9 cellular contexts compared by ENCODE assay signal in the genomic region with DNA sequence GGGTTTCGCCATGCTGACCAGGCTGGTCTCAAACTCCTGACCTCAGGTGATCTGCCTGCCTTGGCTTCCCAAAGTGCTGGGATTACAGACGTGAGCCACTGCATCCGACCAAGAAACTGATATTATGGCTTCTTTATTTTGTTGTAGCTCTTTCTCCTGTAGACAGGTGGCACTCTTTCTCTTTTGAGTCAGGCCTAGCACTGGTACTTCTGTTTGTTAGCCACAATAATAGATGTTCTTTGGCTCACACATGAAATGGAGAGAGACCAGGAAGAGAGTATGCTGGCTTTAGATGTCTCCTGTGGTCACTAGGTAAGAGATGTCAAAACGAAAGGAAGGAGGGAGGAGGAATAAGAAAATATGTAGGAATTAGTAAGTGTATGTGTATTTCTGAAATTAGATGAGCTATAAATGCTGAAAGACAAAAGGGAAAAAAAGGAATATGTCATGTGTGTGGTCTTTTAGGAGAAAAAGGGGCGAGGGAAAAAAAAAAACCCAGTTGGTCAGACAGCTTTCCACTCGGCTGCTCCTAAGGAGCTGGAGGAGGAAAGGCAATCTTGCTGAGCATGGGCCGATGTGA.
DNase-seq lines count a peak whose midpoint lies in the region; ATAC-seq and TF ChIP-seq lines count a peak whose summit lies in the region.
"Had no signal": no experiment of that assay in that cellular context is flagged by ENCODE, and none has a peak within 500 bp of the region (broad histone marks: within the 10 kb centered on the region; RNA-seq: fewer than 3 reads in every experiment).

No MANE protein-coding gene starts in this region.

- H3K4me1 Mint-ChIP-seq in brain = peaks cover 20% of the 10 kb centered on the region

- H3K27ac Mint-ChIP-seq in brain = no peak overlapping the region
- H3K27ac Mint-ChIP-seq: stimulated activated naive CD8-positive, alpha-beta T cell treated with anti-CD3 and anti-CD28 coated beads, Interleukin-15, Interleukin-2, amounts not matched to agents 100 ng/mL and 50 ng/mL, for 24 hours had no signal

- H3K4me3 ChIP-seq in AG10803 (ENCODE audit: low read length) = no peak overlapping the region

- DNase-seq in AG10803 (ENCODE audit: low read depth) (peak; percentile 46), NCI-H69 (lab: John Stamatoyannopoulos, UW) (peak; percentile 68), left lobe of liver (ENCODE audit: low spot score) (peak; percentile 30), amniotic stem cell (lab: John Stamatoyannopoulos, UW) (no peak)
- no peak for DNase-seq in activated T-cell treated with anti-CD3 and anti-CD28 coated beads, Interleukin-2, amount 50 U/mL, for 1 hour

- peak; percentile 61 for ATAC-seq in GM19043 (IDR thresholded peaks at IDR 0.05; ENCODE audit: low read depth, unreplicated experiment)
- ATAC-seq in left lobe of liver = peak; percentile 82
- ATAC-seq in HG02852 (IDR thresholded peaks at IDR 0.05; ENCODE audit: unreplicated experiment) = no peak

- no peak overlapping the region for H3K4me3 Mint-ChIP-seq in brain
- H3K4me3 Mint-ChIP-seq: stimulated activated naive CD8-positive, alpha-beta T cell treated with anti-CD3 and anti-CD28 coated beads, Interleukin-15, Interleukin-2, amounts not matched to agents 100 ng/mL and 50 ng/mL, for 24 hours had no signal

- H3K27me3 Mint-ChIP-seq in brain = peaks cover 3% of the 10 kb centered on the region
- H3K27me3 Mint-ChIP-seq: stimulated activated naive CD8-positive, alpha-beta T cell treated with anti-CD3 and anti-CD28 coated beads, Interleukin-15, Interleukin-2, amounts not matched to agents 100 ng/mL and 50 ng/mL, for 24 hours had no signal

- H3K9me3 Mint-ChIP-seq in brain = peaks cover 0 to 4% (median 0%) of the 10 kb centered on the region in 5 experiments
- H3K9me3 Mint-ChIP-seq: stimulated activated naive CD8-positive, alpha-beta T cell treated with anti-CD3 and anti-CD28 coated beads, Interleukin-15, Interleukin-2, amounts not matched to agents 100 ng/mL and 50 ng/mL, for 24 hours had no signal

- H3K36me3 Mint-ChIP-seq in brain = peaks cover 37% of the 10 kb centered on the region

- peak; percentile 64 for TF ChIP-seq CTCF in AG10803 (conservative IDR thresholded peaks at IDR 0.05; ENCODE audit: low read length)
- peak; percentile 64 to 69 for TF ChIP-seq CTCF in brain (conservative IDR thresholded peaks at IDR 0.05)

Comparison
In these comparisons a context has a peak if more than half of its experiments do, and no peak if none do; other contexts are left out.
1. DNase-seq: peak in AG10803 (single experiment), NCI-H69 (single experiment) and left lobe of liver (single experiment); none in activated T-cell treated with anti-CD3 and anti-CD28 coated beads, Interleukin-2, amount 50 U/mL, for 1 hour (single experiment) and amniotic stem cell (single experiment).